Comparison of ENCODE assay signal across 8 cellular contexts in the genomic region with DNA sequence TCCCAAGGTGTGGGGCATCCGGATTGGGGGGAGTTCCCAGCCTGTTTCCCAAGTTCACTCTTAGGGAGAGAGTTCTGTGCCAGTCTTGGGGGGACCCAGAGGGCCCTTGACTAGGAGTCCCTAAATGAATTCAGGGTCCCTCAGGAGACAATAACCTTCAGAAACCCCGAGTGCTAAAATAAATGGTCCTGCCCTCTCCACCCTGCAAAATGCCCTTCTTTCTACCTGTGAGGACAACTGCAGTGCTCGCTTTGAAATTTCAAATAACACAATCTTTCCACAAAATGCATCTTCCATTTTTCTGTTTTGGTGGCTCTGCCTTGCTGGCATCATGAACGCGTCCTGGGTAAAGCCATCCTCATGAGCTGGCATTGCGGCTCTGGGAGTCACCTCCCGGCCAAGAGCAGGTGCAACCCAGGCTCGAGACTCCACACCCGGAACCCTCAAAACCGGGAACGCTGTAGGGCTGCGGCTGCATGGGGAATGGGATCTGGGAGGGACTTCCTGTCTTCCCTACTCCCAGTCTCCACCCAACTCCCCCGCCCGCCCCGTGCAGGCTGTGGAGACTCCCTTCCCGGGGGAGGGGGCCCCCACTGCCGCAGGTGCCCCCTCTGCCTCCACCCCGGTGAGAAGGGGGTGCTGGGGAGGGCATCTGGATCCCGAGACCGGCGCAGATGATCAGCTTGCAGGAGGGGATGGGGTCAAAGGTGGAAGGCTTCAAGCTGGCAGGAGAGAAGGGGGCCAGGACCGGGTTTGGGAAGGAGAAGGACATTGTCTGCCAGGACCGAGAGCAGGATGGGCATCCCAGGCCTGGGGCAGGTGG. TPM values are rescaled to one million over a fixed set of nuclear protein-coding genes. Genes with fewer than 3 reads are reported as not detected.
DNase-seq lines count a peak whose midpoint lies in the region; ATAC-seq and TF ChIP-seq lines count a peak whose summit lies in the region.

TSS of gene ZNF205 (plus strand) at position 529 of the 823 bp plus-strand sequence. CDS start 845 bp downstream, outside the sequence.

- no peak within 1 kb of the TSS for H3K4me3 Mint-ChIP-seq in activated CD4-positive, alpha-beta T cell treated with anti-CD3 and anti-CD28 coated beads, Interleukin-2, amount 10 ng/mL, durations not matched to agents 7 days and 5 days

- DNase-seq in DMS79 treated with DMSO at 0.1 percent for 48 hours (lab: John Stamatoyannopoulos, UW), result peak; percentile 74
- peak; percentile 53 for DNase-seq in NCI-H187 treated with DMSO at 0.1 percent for 48 hours (lab: John Stamatoyannopoulos, UW)
- DNase-seq in anterior cingulate cortex (lab: John Stamatoyannopoulos, UW), result peak in 57 of 58 donors; percentile 6 to 87 (median 65)
- DNase-seq in right atrium auricular region (ENCODE audit: low spot score), result peak; percentile 74
- no peak for DNase-seq in pulmonary artery endothelial cell (ENCODE audit: low read depth, low spot score)
- no peak for DNase-seq in central memory CD4-positive, alpha-beta T cell
- no peak for DNase-seq in activated CD4-positive, alpha-beta T cell treated with anti-CD3 and anti-CD28 coated beads, Interleukin-2, amount 10 ng/mL, durations not matched to agents 7 days and 5 days

- peaks cover 0 to 26% of the 10 kb centered on the region in 2 donors for H3K4me1 ChIP-seq in right atrium auricular region

- CTCF ChIA-PET in activated CD4-positive, alpha-beta T cell treated with anti-CD3 and anti-CD28 coated beads, Interleukin-2, amount 10 ng/mL, durations not matched to agents 7 days and 5 days (lab: Charles Lee), result interaction anchor here (1.0 to 4.9 kb wide), 3 partner anchors 7 to 53 kb away, joined by 3 to 28 read pairs (median 5); no protein-coding TSS in a partner anchor

- POLR2A ChIA-PET in activated CD4-positive, alpha-beta T cell treated with anti-CD3 and anti-CD28 coated beads, Interleukin-2, amount 10 ng/mL, durations not matched to agents 7 days and 5 days (lab: Charles Lee), result no interaction called here

- TF ChIP-seq CTCF in right atrium auricular region (IDR thresholded peaks at IDR 0.05), result peak in 1 of 2 donors; percentile 14

- peak within 1 kb of the TSS; percentile 52 to 71 for H3K27ac ChIP-seq in right atrium auricular region

- H3K27me3 Mint-ChIP-seq in activated CD4-positive, alpha-beta T cell treated with anti-CD3 and anti-CD28 coated beads, Interleukin-2, amount 10 ng/mL, durations not matched to agents 7 days and 5 days, result peaks cover 8% of the 10 kb centered on the region

- H3K27me3 ChIP-seq in right atrium auricular region, result no peaks in the 10 kb centered on the region

- no peaks in the 10 kb centered on the region for H3K9me3 ChIP-seq in right atrium auricular region

- no peak for ATAC-seq in HG02759 (IDR thresholded peaks at IDR 0.05; ENCODE audit: unreplicated experiment)

- peak within 1 kb of the TSS; percentile 67 to 75 for H3K4me3 ChIP-seq in right atrium auricular region

- H3K36me3 Mint-ChIP-seq in activated CD4-positive, alpha-beta T cell treated with anti-CD3 and anti-CD28 coated beads, Interleukin-2, amount 10 ng/mL, durations not matched to agents 7 days and 5 days (ENCODE audit: low read depth), result peaks cover 3% of the 10 kb centered on the region

- peaks cover 12% of the 10 kb centered on the region for H3K36me3 ChIP-seq in right atrium auricular region

- H3K27ac Mint-ChIP-seq in activated CD4-positive, alpha-beta T cell treated with anti-CD3 and anti-CD28 coated beads, Interleukin-2, amount 10 ng/mL, durations not matched to agents 7 days and 5 days, result no peak within 1 kb of the TSS

- peaks cover 3% of the 10 kb centered on the region for H3K4me1 Mint-ChIP-seq in activated CD4-positive, alpha-beta T cell treated with anti-CD3 and anti-CD28 coated beads, Interleukin-2, amount 10 ng/mL, durations not matched to agents 7 days and 5 days

- no peaks in the 10 kb centered on the region for H3K9me3 Mint-ChIP-seq in activated CD4-positive, alpha-beta T cell treated with anti-CD3 and anti-CD28 coated beads, Interleukin-2, amount 10 ng/mL, durations not matched to agents 7 days and 5 days

RNA-seq across cellular contexts. Expression of gene ZNF205, which starts in this region (rescaled TPM):
- 10 to 100 TPM; 10.5 to 12.4 TPM for total RNA-seq in right atrium auricular region
- 21.3 and 22.5 TPM in 2 replicates for total RNA-seq in pulmonary artery endothelial cell
- total RNA-seq in activated CD4-positive, alpha-beta T cell treated with anti-CD3 and anti-CD28 coated beads, Interleukin-2, amount 10 ng/mL, durations not matched to agents 7 days and 5 days, result not detected

Comparison
In these comparisons a context has a peak if more than half of its experiments do, and no peak if none do; other contexts are left out.
1. RNA of gene ZNF205 (total RNA-seq): 21.3 to 22.5 TPM in pulmonary artery endothelial cell and 10.5 to 12.4 TPM in right atrium auricular region; not detected in activated CD4-positive, alpha-beta T cell treated with anti-CD3 and anti-CD28 coated beads, Interleukin-2, amount 10 ng/mL, durations not matched to agents 7 days and 5 days; every median in the first group is over 10 times any median in the second.
2. DNase-seq: peak in DMS79 treated with DMSO at 0.1 percent for 48 hours (single experiment), NCI-H187 treated with DMSO at 0.1 percent for 48 hours (single experiment), anterior cingulate cortex (57 of 58) and right atrium auricular region (single experiment); none in pulmonary artery endothelial cell (single experiment), central memory CD4-positive, alpha-beta T cell (single experiment) and activated CD4-positive, alpha-beta T cell treated with anti-CD3 and anti-CD28 coated beads, Interleukin-2, amount 10 ng/mL, durations not matched to agents 7 days and 5 days (single experiment).